Comparison of ENCODE assay signal across 1 cellular context in the genomic region with DNA sequence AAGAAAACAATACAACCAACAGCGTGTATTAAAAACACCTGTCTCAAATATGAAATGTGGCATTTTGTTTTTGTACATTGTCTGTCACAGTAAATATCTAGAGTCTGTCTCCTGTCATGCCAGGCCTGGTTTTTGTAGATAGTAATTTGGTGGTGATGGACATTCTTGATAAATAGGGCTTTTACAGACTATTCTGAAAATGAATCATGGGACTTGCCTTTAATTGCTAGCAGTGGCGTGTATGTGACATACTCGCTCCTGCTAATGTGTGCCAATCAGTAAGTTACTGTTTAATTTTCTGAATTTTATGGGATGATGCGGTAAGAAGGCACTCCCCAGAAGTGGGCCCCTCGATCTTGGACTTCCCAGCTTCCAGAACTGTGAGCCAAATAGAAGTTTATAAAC.
A peak's percentile ranks its signal among the peaks of the same experiment; 100 is the strongest.
TF ChIP-seq lines count a peak whose summit lies in the region.

No MANE protein-coding gene starts in this region.

TF ChIP-seq in HEK293, 187 proteins besides CTCF, POLR2A, EP300 and RAD21 (continued from another document):
- TF ChIP-seq, protein P1, sequence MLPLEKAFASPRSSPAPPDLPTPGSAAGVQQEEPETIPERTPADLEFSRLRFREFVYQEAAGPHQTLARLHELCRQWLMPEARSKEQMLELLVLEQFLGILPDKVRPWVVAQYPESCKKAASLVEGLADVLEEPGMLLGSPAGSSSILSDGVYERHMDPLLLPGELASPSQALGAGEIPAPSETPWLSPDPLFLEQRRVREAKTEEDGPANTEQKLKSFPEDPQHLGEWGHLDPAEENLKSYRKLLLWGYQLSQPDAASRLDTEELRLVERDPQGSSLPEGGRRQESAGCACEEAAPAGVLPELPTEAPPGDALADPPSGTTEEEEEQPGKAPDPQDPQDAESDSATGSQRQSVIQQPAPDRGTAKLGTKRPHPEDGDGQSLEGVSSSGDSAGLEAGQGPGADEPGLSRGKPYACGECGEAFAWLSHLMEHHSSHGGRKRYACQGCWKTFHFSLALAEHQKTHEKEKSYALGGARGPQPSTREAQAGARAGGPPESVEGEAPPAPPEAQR (tag by site-specific recombination; IDR thresholded peaks at IDR 0.05), result no peak
- TF ChIP-seq SP7 (tag by site-specific recombination; IDR thresholded peaks at IDR 0.05) (peak; percentile 56; the same call in 1 of the 2 replicates), ZNF335 (tag by site-specific recombination; conservative IDR thresholded peaks at IDR 0.05) (0 out of 2 replicates have a peak, but pooled peaks have one; percentile 13), OSR2 (tag by site-specific recombination; IDR thresholded peaks at IDR 0.05) (peak; percentile 34; the same call in 1 of the 2 replicates), ZNF677 (tag by site-specific recombination; IDR thresholded peaks at IDR 0.05) (no peak)
- TF ChIP-seq, protein P2, sequence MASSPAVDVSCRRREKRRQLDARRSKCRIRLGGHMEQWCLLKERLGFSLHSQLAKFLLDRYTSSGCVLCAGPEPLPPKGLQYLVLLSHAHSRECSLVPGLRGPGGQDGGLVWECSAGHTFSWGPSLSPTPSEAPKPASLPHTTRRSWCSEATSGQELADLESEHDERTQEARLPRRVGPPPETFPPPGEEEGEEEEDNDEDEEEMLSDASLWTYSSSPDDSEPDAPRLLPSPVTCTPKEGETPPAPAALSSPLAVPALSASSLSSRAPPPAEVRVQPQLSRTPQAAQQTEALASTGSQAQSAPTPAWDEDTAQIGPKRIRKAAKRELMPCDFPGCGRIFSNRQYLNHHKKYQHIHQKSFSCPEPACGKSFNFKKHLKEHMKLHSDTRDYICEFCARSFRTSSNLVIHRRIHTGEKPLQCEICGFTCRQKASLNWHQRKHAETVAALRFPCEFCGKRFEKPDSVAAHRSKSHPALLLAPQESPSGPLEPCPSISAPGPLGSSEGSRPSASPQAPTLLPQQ (tag by site-specific recombination; IDR thresholded peaks at IDR 0.05), result peak; percentile 77
- TF ChIP-seq, protein P3, sequence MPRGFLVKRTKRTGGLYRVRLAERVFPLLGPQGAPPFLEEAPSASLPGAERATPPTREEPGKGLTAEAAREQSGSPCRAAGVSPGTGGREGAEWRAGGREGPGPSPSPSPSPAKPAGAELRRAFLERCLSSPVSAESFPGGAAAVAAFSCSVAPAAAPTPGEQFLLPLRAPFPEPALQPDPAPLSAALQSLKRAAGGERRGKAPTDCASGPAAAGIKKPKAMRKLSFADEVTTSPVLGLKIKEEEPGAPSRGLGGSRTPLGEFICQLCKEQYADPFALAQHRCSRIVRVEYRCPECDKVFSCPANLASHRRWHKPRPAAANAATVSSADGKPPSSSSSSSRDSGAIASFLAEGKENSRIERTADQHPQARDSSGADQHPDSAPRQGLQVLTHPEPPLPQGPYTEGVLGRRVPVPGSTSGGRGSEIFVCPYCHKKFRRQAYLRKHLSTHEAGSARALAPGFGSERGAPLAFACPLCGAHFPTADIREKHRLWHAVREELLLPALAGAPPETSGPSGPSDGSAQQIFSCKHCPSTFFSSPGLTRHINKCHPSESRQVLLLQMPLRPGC (tag by site-specific recombination; IDR thresholded peaks at IDR 0.05), result no peak
TF ChIP-seq in HEK293: peak in this region for 5.
